Comparison of ENCODE assay signal across 2 cellular contexts in genomic region chr2:232941912-232942595, GRCh38.
TF ChIP-seq lines count a peak whose summit lies in the region.

No MANE protein-coding gene starts in this region.

TF ChIP-seq in GM23338, 12 proteins besides CTCF, POLR2A, EP300 and RAD21 (continued from another document):
- TF ChIP-seq REST (IDR thresholded peaks at IDR 0.05; ENCODE audit: unreplicated experiment) (no peak), ZNF114 (CRISPR knock-in tag; IDR thresholded peaks at IDR 0.05) (no peak), JUNB (IDR thresholded peaks at IDR 0.05; ENCODE audit: unreplicated experiment) (no peak), NANOG (IDR thresholded peaks at IDR 0.05; ENCODE audit: borderline replicate concordance) (no peak)
TF ChIP-seq in GM23338: peak in this region for 0.

TF ChIP-seq in K562, 482 proteins besides CTCF, POLR2A, EP300 and RAD21 (continued from another document):
- no peak for TF ChIP-seq KDM5B (IDR thresholded peaks at IDR 0.05; ENCODE audit: insufficient replicate concordance, low read depth, low read length)
- peak; percentile 76 for TF ChIP-seq MAFF (IDR thresholded peaks at IDR 0.05; ENCODE audit: low read length)
- no peak for TF ChIP-seq TEAD2 (tag; IDR thresholded peaks at IDR 0.05)
- peak; percentile 71 for TF ChIP-seq C11orf30 (IDR thresholded peaks at IDR 0.05; ENCODE audit: low read depth)
- no peak for TF ChIP-seq TEAD4 (IDR thresholded peaks at IDR 0.05; ENCODE audit: low read length)
- no peak for TF ChIP-seq TEAD4 (CRISPR knock-in tag; IDR thresholded peaks at IDR 0.05; ENCODE audit: borderline replicate concordance)
- no peak for TF ChIP-seq CSDE1 (IDR thresholded peaks at IDR 0.05)
- no peak for TF ChIP-seq CTCFL (IDR thresholded peaks at IDR 0.05; ENCODE audit: borderline replicate concordance, insufficient read depth, low read depth, low read length, poor library complexity, severe bottlenecking)
- TF ChIP-seq ZBTB8A (IDR thresholded peaks at IDR 0.05; ENCODE audit: partially characterized antibody), result no peak
- no peak for TF ChIP-seq CCAR2 (IDR thresholded peaks at IDR 0.05; ENCODE audit: low read depth, low read length)
- no peak for TF ChIP-seq GABPB1 (CRISPR knock-in tag; IDR thresholded peaks at IDR 0.05)
- TF ChIP-seq ZKSCAN1 (IDR thresholded peaks at IDR 0.05; ENCODE audit: low read depth, low read length), result no peak
- TF ChIP-seq KLF16 (IDR thresholded peaks at IDR 0.05), result no peak
- no peak for TF ChIP-seq CAMTA2 (CRISPR knock-in tag; conservative IDR thresholded peaks at IDR 0.05)
- TF ChIP-seq MBD1 (CRISPR knock-in tag; IDR thresholded peaks at IDR 0.05), result no peak
- TF ChIP-seq CHD1 (IDR thresholded peaks at IDR 0.05; ENCODE audit: low read length), result no peak
- no peak for TF ChIP-seq TFAM (CRISPR knock-in tag; conservative IDR thresholded peaks at IDR 0.05)
- TF ChIP-seq CBFA2T3 (IDR thresholded peaks at IDR 0.05), result no peak
- TF ChIP-seq SP1 (CRISPR knock-in tag; IDR thresholded peaks at IDR 0.05), result no peak
- TF ChIP-seq TAF15 (IDR thresholded peaks at IDR 0.05; ENCODE audit: low read depth, low read length), result no peak
- TF ChIP-seq AFF4 (CRISPR knock-in tag; IDR thresholded peaks at IDR 0.05), result no peak
- TF ChIP-seq MAFG (tag; conservative IDR thresholded peaks at IDR 0.05), result peak; percentile 68
- no peak for TF ChIP-seq HCFC1 (IDR thresholded peaks at IDR 0.05; ENCODE audit: low read depth, low read length)
- TF ChIP-seq NBN (IDR thresholded peaks at IDR 0.05; ENCODE audit: low read depth), result no peak
- TF ChIP-seq TAF7 (tag; IDR thresholded peaks at IDR 0.05), result no peak
- TF ChIP-seq CEBPZ (IDR thresholded peaks at IDR 0.05; ENCODE audit: borderline replicate concordance, low read depth, low read length), result no peak
- TF ChIP-seq ZNF263 (CRISPR knock-in tag; IDR thresholded peaks at IDR 0.05; ENCODE audit: borderline replicate concordance), result no peak
- no peak for TF ChIP-seq MXD1 (CRISPR knock-in tag; IDR thresholded peaks at IDR 0.05; ENCODE audit: borderline replicate concordance, poor library complexity, severe bottlenecking)
- no peak for TF ChIP-seq MEIS2 (IDR thresholded peaks at IDR 0.05; ENCODE audit: partially characterized antibody)
- TF ChIP-seq SMAD3 (CRISPR knock-in tag; conservative IDR thresholded peaks at IDR 0.05), result no peak
- no peak for TF ChIP-seq RBM17 (IDR thresholded peaks at IDR 0.05; ENCODE audit: borderline replicate concordance, low read depth, low read length)
